In genomic region chr12:12909995-12910391, GRCh38 we compare ENCODE assay signal across 14 cellular contexts. TPM values are rescaled to one million over a fixed set of nuclear protein-coding genes. Genes with fewer than 3 reads are reported as not detected.
A peak's percentile ranks its signal among the peaks of the same experiment; 100 is the strongest.
DNase-seq lines count a peak whose midpoint lies in the region; ATAC-seq, FAIRE-seq and TF ChIP-seq lines count a peak whose summit lies in the region.
"Had no signal": no experiment of that assay in that cellular context is flagged by ENCODE, and none has a peak within 500 bp of the region (broad histone marks: within the 10 kb centered on the region; RNA-seq: fewer than 3 reads in every experiment).

No MANE protein-coding gene starts in this region.

- H3K27ac ChIP-seq in liver (ENCODE audit: low read depth in 1 of 2, low read length in 2 of 2) (no peak overlapping the region), HepG2 (ENCODE audit: extremely low read length, insufficient read depth, low read length) (no peak overlapping the region)

- H3K9me3 ChIP-seq in liver (ENCODE audit: control insufficient read depth in 4 of 4, low read length in 3 of 4) (no peaks in the 10 kb centered on the region), HepG2 (ENCODE audit: low read length) (no peaks in the 10 kb centered on the region)

- H3K27me3 ChIP-seq in liver (ENCODE audit: control insufficient read depth in 4 of 4, insufficient read depth in 4 of 4, low read length in 3 of 4): no peaks in the 10 kb centered on the region
- H3K27me3 ChIP-seq in HepG2 (ENCODE audit: control insufficient read depth in 1 of 2, insufficient read depth in 2 of 2, low read length in 2 of 2): peaks cover 1 to 4% of the 10 kb centered on the region in 2 experiments; a peak in 2 of 5 replicates

- no peak for TF ChIP-seq POLR2A in HepG2 (IDR thresholded peaks at IDR 0.05; ENCODE audit: insufficient read depth in 1 of 2, low read depth in 2 of 2, low read length in 2 of 2)

- no peaks in the 10 kb centered on the region for H3K27me3 Mint-ChIP-seq in mesothelial cell of epicardium (ENCODE audit: low read depth)

- H3K9ac ChIP-seq in liver (ENCODE audit: low read depth in 1 of 2, low read length in 2 of 2): no peak overlapping the region
- H3K9ac ChIP-seq in HepG2 (ENCODE audit: insufficient read depth, low read depth, low read length): no peak overlapping the region

- POLR2A ChIA-PET in HepG2 (lab: Yijun Ruan, JAX): no interaction called here

- in situ Hi-C loops in HepG2 (cut with HindIII; ENCODE audit: extremely low pct_ligation_motif_present, low pct_unique_long_range_greater_than_20kb): no loop called here

- no peaks in the 10 kb centered on the region for H4K20me1 ChIP-seq in HepG2 (ENCODE audit: insufficient read depth, low read length)

- TF ChIP-seq RAD21 in liver (IDR thresholded peaks at IDR 0.05): no peak
- no peak for TF ChIP-seq RAD21 in HepG2 (CRISPR knock-in tag; IDR thresholded peaks at IDR 0.05)

- no peak for FAIRE-seq in HepG2 (lab: Jason Lieb, UNC)
- FAIRE-seq: G401.6 had no signal

- H3K27ac Mint-ChIP-seq in mesothelial cell of epicardium: peak overlapping the region; percentile 77
- H3K27ac Mint-ChIP-seq: natural killer cell treated with Interleukin-12 subunit alpha and Interleukin-12 subunit beta and Interleukin-15 and Interleukin-18, amount 100 ng/mL, for 72 hours; stimulated activated memory B cell treated with anti-CD40 and anti-IgM and Interleukin-4, amounts not matched to agents 10 μg/mL and 1 μg/mL and 100 μg/mL, for 72 hours had no signal

- no peaks in the 10 kb centered on the region for H3K79me2 ChIP-seq in HepG2 (ENCODE audit: insufficient read depth, low read length)

- H3K4me1 ChIP-seq in liver (ENCODE audit: control insufficient read depth in 4 of 4, insufficient read depth in 4 of 4, low read length in 3 of 4) (no peaks in the 10 kb centered on the region), HepG2 (ENCODE audit: insufficient read depth, low read length) (peaks cover 11% of the 10 kb centered on the region)

- H2AFZ ChIP-seq in HepG2 (ENCODE audit: low read length): no peak overlapping the region

- BruUV-seq in HepG2 (replicated peaks; lab: Mats Ljungman, UMichigan): no TSS peak

- intact Hi-C loops in HepG2 (cut with micrococcal nuclease; ENCODE audit: unreplicated experiment): no loop called here

- DNase-seq in HepG2 (ENCODE audit: low spot score) (no peak), dermis blood vessel endothelial cell (peak; percentile 32), mesothelial cell of epicardium (ENCODE audit: low spot score in 2 of 2, unreplicated experiment in 2 of 2) (no peak), NCI-H524 (lab: John Stamatoyannopoulos, UW) (no peak), T-helper 9 cell (no peak), NCI-H2227 (lab: John Stamatoyannopoulos, UW; ENCODE audit: unreplicated experiment) (no peak)
- DNase-seq: activated CD4-positive, alpha-beta T cell treated with anti-CD3 and anti-CD28 coated beads, Interleukin-2, amount 50 U/mL, for 1 hour; activated naive CD4-positive, alpha-beta T cell treated with Interleukin-2 at 50 U/mL for 16 hours; stimulated activated CD4-positive, alpha-beta T cell treated with anti-CD3 and anti-CD28 coated beads, Interleukin-15, amount 100 ng/mL, for 24 hours had no signal

- no peak overlapping the region for H3K4me3 Mint-ChIP-seq in mesothelial cell of epicardium
- H3K4me3 Mint-ChIP-seq: natural killer cell treated with Interleukin-12 subunit alpha and Interleukin-12 subunit beta and Interleukin-15 and Interleukin-18, amount 100 ng/mL, for 72 hours; stimulated activated memory B cell treated with anti-CD40 and anti-IgM and Interleukin-4, amounts not matched to agents 10 μg/mL and 1 μg/mL and 100 μg/mL, for 72 hours had no signal

- WGBS in liver: 55% methylated on average over 4 of the region's 4 CpGs
- WGBS in HepG2 (ENCODE audit: low lambda C conversion rate): 23% methylated on average over 4 of the region's 4 CpGs

- TF ChIP-seq EP300 in HepG2 (IDR thresholded peaks at IDR 0.05; ENCODE audit: low read depth in 2 of 2, low read length in 2 of 2) (no peak), HepG2 (CRISPR knock-in tag; IDR thresholded peaks at IDR 0.05; ENCODE audit: borderline replicate concordance) (no peak)

- no peak for TF ChIP-seq CTCF in liver (IDR thresholded peaks at IDR 0.05; ENCODE audit: low read depth, low read length, missing input control)
- no peak for TF ChIP-seq CTCF in HepG2 (CRISPR knock-in tag; IDR thresholded peaks at IDR 0.05)
- TF ChIP-seq CTCF in mesothelial cell of epicardium (IDR thresholded peaks at IDR 0.05; ENCODE audit: unreplicated experiment): no peak

- no peaks in the 10 kb centered on the region for H3K36me3 ChIP-seq in liver (ENCODE audit: control insufficient read depth in 4 of 4, insufficient read depth in 3 of 4, low read depth in 1 of 4, low read length in 3 of 4)
- H3K36me3 ChIP-seq in HepG2 (replicated peaks in 1 of 2; ENCODE audit: control insufficient read depth in 1 of 2, insufficient read depth in 2 of 2, low read length in 2 of 2): no peaks in the 10 kb centered on the region

- H3K4me1 Mint-ChIP-seq in mesothelial cell of epicardium: peaks cover 32% of the 10 kb centered on the region

- CTCF ChIA-PET in HepG2 (lab: Yijun Ruan, JAX; ENCODE audit: low intra/inter-chr PET ratio, low total read pairs): no interaction called here

- peaks cover 48% of the 10 kb centered on the region for H3K36me3 Mint-ChIP-seq in mesothelial cell of epicardium
- H3K36me3 Mint-ChIP-seq: natural killer cell treated with Interleukin-12 subunit alpha and Interleukin-12 subunit beta and Interleukin-15 and Interleukin-18, amount 100 ng/mL, for 72 hours; stimulated activated memory B cell treated with anti-CD40 and anti-IgM and Interleukin-4, amounts not matched to agents 10 μg/mL and 1 μg/mL and 100 μg/mL, for 72 hours had no signal

- H3K9me3 Mint-ChIP-seq in mesothelial cell of epicardium: no peaks in the 10 kb centered on the region
- H3K9me3 Mint-ChIP-seq: natural killer cell treated with Interleukin-12 subunit alpha and Interleukin-12 subunit beta and Interleukin-15 and Interleukin-18, amount 100 ng/mL, for 72 hours; stimulated activated memory B cell treated with anti-CD40 and anti-IgM and Interleukin-4, amounts not matched to agents 10 μg/mL and 1 μg/mL and 100 μg/mL, for 72 hours had no signal

- H3K4me2 ChIP-seq in HepG2 (ENCODE audit: low read depth, low read length): no peak overlapping the region

- H3K4me3 ChIP-seq in liver (ENCODE audit: low read depth in 1 of 3, low read length in 3 of 3): no peak overlapping the region
- H3K4me3 ChIP-seq in HepG2 (replicated peaks in 1 of 3; ENCODE audit: insufficient read depth in 1 of 3, low read depth in 2 of 3, low read length in 3 of 3): no peak overlapping the region

- ATAC-seq in HepG2 (no peak), HG02870 (IDR thresholded peaks at IDR 0.05; ENCODE audit: unreplicated experiment) (no peak)
- ATAC-seq: natural killer cell treated with Interleukin-12 subunit alpha and Interleukin-12 subunit beta and Interleukin-15 and Interleukin-18, amount 100 ng/mL, for 72 hours had no signal

RNA-seq across cellular contexts. Expression of gene GPRC5A, which starts 18.6 kb away (rescaled TPM):
- under 1 TPM; 0.09 to 0.17 TPM for total RNA-seq in liver
- under 1 TPM in 1 of 2 donors, not detected in 1; 0.16 TPM for polyA plus RNA-seq in liver
- total RNA-seq in HepG2 (2016; rRNA removed; fragmentation: Illumina TruSeq; extraction: Trizol): 0.24 and 0.27 TPM in 2 replicates
- total RNA-seq in HepG2 (2016; cell fraction: cytosol; rRNA removed; fragmentation: Illumina TruSeq; extraction: Trizol; ENCODE audit: low read depth): 0.18 TPM in 1 of 2 replicates, not detected in the other
- 0.18 and 0.80 TPM in 2 replicates for total RNA-seq in HepG2 (2016; cell fraction: insoluble cytoplasmic fraction; rRNA removed; fragmentation: Illumina TruSeq; extraction: Trizol)
- 0.06 and 0.07 TPM in 2 replicates for total RNA-seq in HepG2 (2016; cell fraction: membrane; rRNA removed; fragmentation: Illumina TruSeq; extraction: Trizol)
- total RNA-seq in HepG2 (2016; cell fraction: nucleus; rRNA removed; fragmentation: Illumina TruSeq; extraction: Trizol): 0.63 and 1.0 TPM in 2 replicates
- 3.0 and 3.3 TPM in 2 replicates for polyA plus RNA-seq in HepG2 (2011; rRNA removed)
- polyA plus RNA-seq in HepG2 (2011; cell fraction: cytosol; rRNA removed): 3.3 TPM in 2 replicates
- polyA plus RNA-seq in HepG2 (2011; cell fraction: nucleus; rRNA removed): 1.1 and 1.2 TPM in 2 replicates
- polyA plus RNA-seq in HepG2 (2012): 0.38 and 0.91 TPM in 2 replicates
- 0.05 and 0.16 TPM in 2 replicates for polyA plus RNA-seq in HepG2 (2016; cell fraction: cytosol; fragmentation: Illumina TruSeq; extraction: Trizol; ENCODE audit: low read depth)
- 0.49 and 0.73 TPM in 2 replicates for polyA plus RNA-seq in HepG2 (2016; cell fraction: insoluble cytoplasmic fraction; fragmentation: Illumina TruSeq; extraction: Trizol; ENCODE audit: low read depth)
- polyA plus RNA-seq in HepG2 (2016; cell fraction: membrane; fragmentation: Illumina TruSeq; extraction: Trizol; ENCODE audit: low read depth): 0.24 and 0.27 TPM in 2 replicates
- polyA plus RNA-seq in HepG2 (2016; cell fraction: nucleus; fragmentation: Illumina TruSeq; extraction: Trizol; ENCODE audit: insufficient read depth, low read depth): 1.00 and 1.3 TPM in 2 replicates
- 20.8 and 1,453 TPM in 2 replicates for polyA minus RNA-seq in HepG2 (2011; rRNA and poly(A)+ RNA removed; ENCODE audit: low replicate concordance)
- polyA minus RNA-seq in HepG2 (2011; cell fraction: cytosol; rRNA and poly(A)+ RNA removed): 2.6 and 2.8 TPM in 2 replicates
- 1.1 and 1.4 TPM in 2 replicates for polyA minus RNA-seq in HepG2 (2011; cell fraction: nucleus; rRNA and poly(A)+ RNA removed)
- 3.2 and 10.7 TPM in 2 replicates for total RNA-seq in dermis blood vessel endothelial cell
- 107 to 116 TPM (median 108 TPM) in 3 replicates for total RNA-seq in mesothelial cell of epicardium
- total RNA-seq: natural killer cell treated with Interleukin-12 subunit alpha and Interleukin-12 subunit beta and Interleukin-15 and Interleukin-18, amount 100 ng/mL, for 72 hours had no signal

RNA-seq across cellular contexts. Expression of gene GPRC5D, which starts 42.0 kb away (rescaled TPM):
- total RNA-seq in liver: under 1 TPM in 1 of 2 donors, not detected in 1; 0.17 TPM
- polyA plus RNA-seq in liver: under 1 TPM in 1 of 2 donors, not detected in 1; 0.13 TPM
- total RNA-seq in HepG2 (2016; rRNA removed; fragmentation: Illumina TruSeq; extraction: Trizol): not detected in 2 replicates
- total RNA-seq in HepG2 (2016; cell fraction: cytosol; rRNA removed; fragmentation: Illumina TruSeq; extraction: Trizol; ENCODE audit: low read depth): not detected in 2 replicates
- total RNA-seq in HepG2 (2016; cell fraction: insoluble cytoplasmic fraction; rRNA removed; fragmentation: Illumina TruSeq; extraction: Trizol): not detected in 2 replicates
- total RNA-seq in HepG2 (2016; cell fraction: membrane; rRNA removed; fragmentation: Illumina TruSeq; extraction: Trizol): not detected in 2 replicates
- not detected in 2 replicates for total RNA-seq in HepG2 (2016; cell fraction: nucleus; rRNA removed; fragmentation: Illumina TruSeq; extraction: Trizol)
- polyA plus RNA-seq in HepG2 (2011; rRNA removed): not detected in 2 replicates
- 0.12 TPM in 1 of 2 replicates, not detected in the other for polyA plus RNA-seq in HepG2 (2011; cell fraction: cytosol; rRNA removed)
- not detected in 2 replicates for polyA plus RNA-seq in HepG2 (2011; cell fraction: nucleus; rRNA removed)
- 0.31 and 0.55 TPM in 2 replicates for polyA plus RNA-seq in HepG2 (2012)
- not detected in 2 replicates for polyA plus RNA-seq in HepG2 (2016; cell fraction: cytosol; fragmentation: Illumina TruSeq; extraction: Trizol; ENCODE audit: low read depth)
- not detected in 2 replicates for polyA plus RNA-seq in HepG2 (2016; cell fraction: insoluble cytoplasmic fraction; fragmentation: Illumina TruSeq; extraction: Trizol; ENCODE audit: low read depth)
- polyA plus RNA-seq in HepG2 (2016; cell fraction: membrane; fragmentation: Illumina TruSeq; extraction: Trizol; ENCODE audit: low read depth): not detected in 2 replicates
- not detected in 2 replicates for polyA plus RNA-seq in HepG2 (2016; cell fraction: nucleus; fragmentation: Illumina TruSeq; extraction: Trizol; ENCODE audit: insufficient read depth, low read depth)
- not detected in 2 replicates for polyA minus RNA-seq in HepG2 (2011; rRNA and poly(A)+ RNA removed; ENCODE audit: low replicate concordance)
- not detected in 2 replicates for polyA minus RNA-seq in HepG2 (2011; cell fraction: cytosol; rRNA and poly(A)+ RNA removed)
- polyA minus RNA-seq in HepG2 (2011; cell fraction: nucleus; rRNA and poly(A)+ RNA removed): not detected in 2 replicates
- 0.17 TPM in 1 of 2 replicates, not detected in the other for total RNA-seq in dermis blood vessel endothelial cell
- total RNA-seq in mesothelial cell of epicardium: not detected in 3 replicates
- total RNA-seq: natural killer cell treated with Interleukin-12 subunit alpha and Interleukin-12 subunit beta and Interleukin-15 and Interleukin-18, amount 100 ng/mL, for 72 hours had no signal
